Comparison of ENCODE assay signal across 20 cellular contexts in genomic region chr10:20202337-20202736, GRCh38.
"Had no signal": no experiment of that assay in that cellular context is flagged by ENCODE, and none has a peak within 500 bp of the region (broad histone marks: within the 10 kb centered on the region; RNA-seq: fewer than 3 reads in every experiment).

No MANE protein-coding gene starts in this region.

- H3K9me3 Mint-ChIP-seq: activated CD8-positive, alpha-beta T cell treated with anti-CD3 and anti-CD28 coated beads for 36 hours; memory B cell; natural killer cell treated with Interleukin-12 subunit alpha and Interleukin-12 subunit beta and Interleukin-15 and Interleukin-18, amount 100 ng/mL, for 72 hours; stimulated activated naive CD8-positive, alpha-beta T cell treated with anti-CD3 and anti-CD28 coated beads, Interleukin-15, Interleukin-2, amounts not matched to agents 100 ng/mL and 50 ng/mL, for 24 hours had no signal

- H3K27ac ChIP-seq: coronary artery, esophagus squamous epithelium, suprapubic skin had no signal

- H3K27me3 ChIP-seq: esophagus squamous epithelium, left lung, suprapubic skin had no signal

- H3K4me3 ChIP-seq: coronary artery, esophagus squamous epithelium, left lung, suprapubic skin had no signal

- H3K4me1 ChIP-seq: esophagus squamous epithelium, left lung, suprapubic skin had no signal

- H3K9me3 ChIP-seq: esophagus squamous epithelium, left lung, suprapubic skin had no signal

- H3K4me1 Mint-ChIP-seq: activated B cell treated with CpG ODN at 0.5 μM for 24 hours, memory B cell had no signal

- H3K36me3 Mint-ChIP-seq: memory B cell; natural killer cell treated with Interleukin-12 subunit alpha and Interleukin-12 subunit beta and Interleukin-15 and Interleukin-18, amount 100 ng/mL, for 72 hours had no signal

- ATAC-seq: activated CD8-positive, alpha-beta T cell treated with anti-CD3 and anti-CD28 coated beads for 36 hours; activated T-cell treated with anti-CD3 and anti-CD28 coated beads, Interleukin-2, amount 50 U/mL, for 4 hours; left lung; right cardiac atrium had no signal

- H3K4me3 Mint-ChIP-seq: activated B cell treated with CpG ODN at 0.5 μM for 24 hours; activated CD8-positive, alpha-beta T cell treated with anti-CD3 and anti-CD28 coated beads for 36 hours; activated T-cell treated with anti-CD3 and anti-CD28 coated beads, Interleukin-2, amount 50 U/mL, for 4 hours; memory B cell; natural killer cell treated with Interleukin-12 subunit alpha and Interleukin-12 subunit beta and Interleukin-15 and Interleukin-18, amount 100 ng/mL, for 72 hours; stimulated activated naive CD8-positive, alpha-beta T cell treated with anti-CD3 and anti-CD28 coated beads, Interleukin-15, Interleukin-2, amounts not matched to agents 100 ng/mL and 50 ng/mL, for 24 hours had no signal

- DNase-seq: activated B cell treated with CpG ODN at 0.5 μM for 24 hours; activated CD4-positive, alpha-beta T cell treated with anti-CD3 and anti-CD28 coated beads for 48 hours; activated CD8-positive, alpha-beta T cell treated with anti-CD3 and anti-CD28 coated beads for 36 hours; activated effector memory CD4-positive, alpha-beta T cell treated with Interleukin-2 at 50 U/mL for 16 hours; activated naive CD4-positive, alpha-beta T cell treated with anti-CD3 and anti-CD28 coated beads, Interleukin-2, amount 50 U/mL, for 16 hours; activated T-cell treated with anti-CD3 and anti-CD28 coated beads, Interleukin-2, amount 50 U/mL, for 4 hours; central memory CD4-positive, alpha-beta T cell; esophagus squamous epithelium; hippocampal formation; kidney; left lung; nucleus accumbens; right cardiac atrium; small intestine had no signal

- H3K27me3 Mint-ChIP-seq: activated B cell treated with CpG ODN at 0.5 μM for 24 hours; activated CD8-positive, alpha-beta T cell treated with anti-CD3 and anti-CD28 coated beads for 36 hours; memory B cell; natural killer cell treated with Interleukin-12 subunit alpha and Interleukin-12 subunit beta and Interleukin-15 and Interleukin-18, amount 100 ng/mL, for 72 hours; progenitor cell of endocrine pancreas; stimulated activated naive CD8-positive, alpha-beta T cell treated with anti-CD3 and anti-CD28 coated beads, Interleukin-15, Interleukin-2, amounts not matched to agents 100 ng/mL and 50 ng/mL, for 24 hours had no signal

- H3K27ac Mint-ChIP-seq: activated B cell treated with CpG ODN at 0.5 μM for 24 hours; activated CD8-positive, alpha-beta T cell treated with anti-CD3 and anti-CD28 coated beads for 36 hours; memory B cell; natural killer cell treated with Interleukin-12 subunit alpha and Interleukin-12 subunit beta and Interleukin-15 and Interleukin-18, amount 100 ng/mL, for 72 hours; progenitor cell of endocrine pancreas; stimulated activated naive CD8-positive, alpha-beta T cell treated with anti-CD3 and anti-CD28 coated beads, Interleukin-15, Interleukin-2, amounts not matched to agents 100 ng/mL and 50 ng/mL, for 24 hours had no signal

- H3K36me3 ChIP-seq: esophagus squamous epithelium, left lung, suprapubic skin had no signal
